Comparison of ENCODE assay signal across 10 cellular contexts in the genomic region with DNA sequence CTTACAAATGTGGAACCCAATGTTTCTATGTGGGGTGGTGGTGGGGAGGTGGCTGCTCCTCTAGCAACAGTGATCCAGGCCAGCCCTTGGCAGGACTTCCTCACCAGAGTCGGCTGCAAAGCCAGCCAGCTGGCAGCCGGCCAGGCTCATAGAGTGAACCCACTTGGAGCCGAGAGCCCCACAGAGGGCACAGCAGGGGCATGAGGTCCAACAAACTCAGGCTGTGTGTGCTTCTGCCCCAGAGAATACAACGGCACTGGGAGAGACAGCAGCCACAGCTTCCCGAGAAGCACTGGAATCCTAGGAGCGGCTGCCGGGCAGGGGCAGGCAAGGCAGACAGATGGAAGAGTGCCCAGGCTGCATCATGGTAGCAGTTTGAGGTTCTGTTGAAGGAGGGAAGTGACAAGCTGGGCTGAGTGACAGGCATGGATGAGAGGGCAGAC. TPM values are rescaled to one million over a fixed set of nuclear protein-coding genes. Genes with fewer than 3 reads are reported as not detected.
DNase-seq lines count a peak whose midpoint lies in the region; ATAC-seq and TF ChIP-seq lines count a peak whose summit lies in the region.
"Had no signal": no experiment of that assay in that cellular context is flagged by ENCODE, and none has a peak within 500 bp of the region (broad histone marks: within the 10 kb centered on the region; RNA-seq: fewer than 3 reads in every experiment).

No MANE protein-coding gene starts in this region.

- H3K36me3 ChIP-seq in neuronal stem cell (replicated peaks in 1 of 2; ENCODE audit: control insufficient read depth in 2 of 2, insufficient read depth in 2 of 2, low read length in 2 of 2) = no peaks in the 10 kb centered on the region
- no peaks in the 10 kb centered on the region for H3K36me3 ChIP-seq in smooth muscle cell (ENCODE audit: low read depth)
- no peaks in the 10 kb centered on the region for H3K36me3 ChIP-seq in PC-9 (ENCODE audit: low read depth)

- no peaks in the 10 kb centered on the region for H3K9me3 ChIP-seq in neuronal stem cell (replicated peaks in 1 of 2; ENCODE audit: control insufficient read depth in 2 of 2, insufficient read depth in 1 of 2, low read depth in 1 of 2, low read length in 2 of 2)
- H3K9me3 ChIP-seq in smooth muscle cell (replicated peaks; ENCODE audit: low read depth) = no peaks in the 10 kb centered on the region
- no peaks in the 10 kb centered on the region for H3K9me3 ChIP-seq in PC-9 (ENCODE audit: insufficient read depth, low read depth)

- H2BK15ac ChIP-seq in neuronal stem cell (ENCODE audit: low read length) = no peak overlapping the region

- H2BK12ac ChIP-seq in neuronal stem cell (ENCODE audit: low read length) = no peak overlapping the region

- peak overlapping the region; percentile 30 for H2AFZ ChIP-seq in neuronal stem cell (ENCODE audit: low read length)
- H2AFZ ChIP-seq in smooth muscle cell (ENCODE audit: low read depth) = no peak overlapping the region
- no peak overlapping the region for H2AFZ ChIP-seq in PC-9

- intact Hi-C loops in Calu3 (cut with micrococcal nuclease; ENCODE audit: unreplicated experiment) (loop anchor here (5.0 kb wide), 1 partner anchor 218 kb away; no protein-coding TSS in a partner anchor), PC-9 (cut with micrococcal nuclease; ENCODE audit: unreplicated experiment) (no loop called here)

- H3K27me3 ChIP-seq in neuronal stem cell (ENCODE audit: control insufficient read depth in 3 of 3, insufficient read depth in 3 of 3, low read depth in 1 of 3, low read length in 3 of 3) (no peaks in the 10 kb centered on the region), smooth muscle cell (ENCODE audit: low read depth) (no peaks in the 10 kb centered on the region), PC-9 (ENCODE audit: insufficient read depth, low read depth) (no peaks in the 10 kb centered on the region)

- no peak overlapping the region for H2BK120ac ChIP-seq in neuronal stem cell (ENCODE audit: low read depth, low read length)

- no peak for ATAC-seq in stimulated activated naive CD8-positive, alpha-beta T cell treated with anti-CD3 and anti-CD28 coated beads, Interleukin-15, amount 100 ng/mL, for 72 hours
- ATAC-seq in HG02973 (IDR thresholded peaks at IDR 0.05; ENCODE audit: unreplicated experiment) = no peak

- H2BK5ac ChIP-seq in neuronal stem cell (ENCODE audit: low read length) = no peak overlapping the region

- H3K14ac ChIP-seq in neuronal stem cell (ENCODE audit: low read length) = no peak overlapping the region

- H3K9ac ChIP-seq in neuronal stem cell (ENCODE audit: low read depth, low read length, poor library complexity) (no peak overlapping the region), smooth muscle cell (ENCODE audit: low read depth) (no peak overlapping the region)

- no peak for TF ChIP-seq CTCF in Calu3 (IDR thresholded peaks at IDR 0.05; ENCODE audit: unreplicated experiment)
- TF ChIP-seq CTCF in smooth muscle cell (IDR thresholded peaks at IDR 0.05; ENCODE audit: borderline replicate concordance, insufficient read depth, poor library complexity, severe bottlenecking) = no peak
- TF ChIP-seq CTCF in PC-9 (conservative IDR thresholded peaks at IDR 0.05) = no peak

- DNase-seq in Calu3 = peak; percentile 13
- peak; percentile 37 for DNase-seq in NCI-H1694 treated with DMSO at 0.1 percent for 48 hours (lab: John Stamatoyannopoulos, UW)
- peak in 45 of 61 donors; percentile 1 to 57 (median 12) for DNase-seq in caudate nucleus (lab: John Stamatoyannopoulos, UW)
- DNase-seq in neuronal stem cell (ENCODE audit: low spot score) = no peak
- DNase-seq in smooth muscle cell (lab: John Stamatoyannopoulos, UW; ENCODE audit: unreplicated experiment) = no peak
- no peak for DNase-seq in stimulated activated naive CD8-positive, alpha-beta T cell treated with anti-CD3 and anti-CD28 coated beads, Interleukin-15, amount 100 ng/mL, for 72 hours
- DNase-seq in PC-9 = no peak
- DNase-seq: DMS53 had no signal

- no peaks in the 10 kb centered on the region for H3K9me2 ChIP-seq in PC-9 (ENCODE audit: insufficient read depth)

- no peak overlapping the region for H3K4me2 ChIP-seq in neuronal stem cell (ENCODE audit: insufficient read depth, low read length, poor library complexity, severe bottlenecking)
- no peak overlapping the region for H3K4me2 ChIP-seq in smooth muscle cell
- H3K4me2 ChIP-seq in PC-9 = no peak overlapping the region

- WGBS in neuronal stem cell (ENCODE audit: extremely low coverage in 2 of 2, insufficient read length in 2 of 2, insufficient replicate concordance in 1 of 2), 2 donors = no CpG with 5 or more reads among the region's 7 CpGs
- WGBS in smooth muscle cell (ENCODE audit: low lambda C conversion rate) = 90% methylated on average over 7 of the region's 7 CpGs

- no peaks in the 10 kb centered on the region for H3K4me1 Mint-ChIP-seq in Calu3 (ENCODE audit: low read depth, unreplicated experiment)
- no peaks in the 10 kb centered on the region for H3K4me1 Mint-ChIP-seq in stimulated activated naive CD8-positive, alpha-beta T cell treated with anti-CD3 and anti-CD28 coated beads, Interleukin-15, amount 100 ng/mL, for 72 hours

- H3K27me3 Mint-ChIP-seq in Calu3 (ENCODE audit: unreplicated experiment) = peaks cover 38% of the 10 kb centered on the region
- H3K27me3 Mint-ChIP-seq in stimulated activated naive CD8-positive, alpha-beta T cell treated with anti-CD3 and anti-CD28 coated beads, Interleukin-15, amount 100 ng/mL, for 72 hours = no peaks in the 10 kb centered on the region

- H3K4me3 Mint-ChIP-seq in Calu3 (ENCODE audit: low read depth, unreplicated experiment) = no peak overlapping the region
- H3K4me3 Mint-ChIP-seq in stimulated activated naive CD8-positive, alpha-beta T cell treated with anti-CD3 and anti-CD28 coated beads, Interleukin-15, amount 100 ng/mL, for 72 hours = no peak overlapping the region

- no peak overlapping the region for H4K8ac ChIP-seq in neuronal stem cell (ENCODE audit: low read depth, low read length)

- H3K79me1 ChIP-seq in neuronal stem cell (ENCODE audit: low read depth, low read length) = no peaks in the 10 kb centered on the region

- H3K18ac ChIP-seq in neuronal stem cell (ENCODE audit: low read length) = no peak overlapping the region

- H3K27ac ChIP-seq in caudate nucleus (ENCODE audit: low read depth, low read length) (no peak overlapping the region), neuronal stem cell (replicated peaks; ENCODE audit: low read length) (no peak overlapping the region), smooth muscle cell (ENCODE audit: low read depth) (no peak overlapping the region), PC-9 (no peak overlapping the region)
- H3K27ac ChIP-seq: VCaP had no signal

- H3K4ac ChIP-seq in neuronal stem cell (ENCODE audit: low read length) = no peak overlapping the region

- H3K79me2 ChIP-seq in smooth muscle cell (ENCODE audit: low read depth) (no peaks in the 10 kb centered on the region), PC-9 (ENCODE audit: low read depth) (no peaks in the 10 kb centered on the region)

- H4K20me1 ChIP-seq in smooth muscle cell (ENCODE audit: low read depth) (no peaks in the 10 kb centered on the region), PC-9 (ENCODE audit: insufficient read depth) (no peaks in the 10 kb centered on the region)

- H3K27ac Mint-ChIP-seq in Calu3 (ENCODE audit: unreplicated experiment) = no peak overlapping the region
- H3K27ac Mint-ChIP-seq in stimulated activated naive CD8-positive, alpha-beta T cell treated with anti-CD3 and anti-CD28 coated beads, Interleukin-15, amount 100 ng/mL, for 72 hours = no peak overlapping the region

- H3K9me3 Mint-ChIP-seq in Calu3 (ENCODE audit: low read depth, unreplicated experiment) = no peaks in the 10 kb centered on the region
- no peaks in the 10 kb centered on the region for H3K9me3 Mint-ChIP-seq in stimulated activated naive CD8-positive, alpha-beta T cell treated with anti-CD3 and anti-CD28 coated beads, Interleukin-15, amount 100 ng/mL, for 72 hours

- no peak overlapping the region for H2AK5ac ChIP-seq in neuronal stem cell (ENCODE audit: low read depth, low read length)

- H3K23ac ChIP-seq in neuronal stem cell (ENCODE audit: low read depth, low read length, poor library complexity) = no peak overlapping the region

- H3K4me1 ChIP-seq in neuronal stem cell (ENCODE audit: control insufficient read depth in 2 of 2, insufficient read depth in 1 of 2, low read depth in 1 of 2, low read length in 2 of 2) (no peaks in the 10 kb centered on the region), smooth muscle cell (ENCODE audit: low read depth) (no peaks in the 10 kb centered on the region), PC-9 (replicated peaks; ENCODE audit: insufficient read depth) (no peaks in the 10 kb centered on the region)

- H3F3A ChIP-seq in smooth muscle cell (ENCODE audit: low read depth) (no peaks in the 10 kb centered on the region), PC-9 (ENCODE audit: insufficient read depth, low read depth) (no peaks in the 10 kb centered on the region)

- BruUV-seq in Calu3 (replicated peaks; lab: Mats Ljungman, UMichigan) (no TSS peak), PC-9 (replicated peaks; lab: Mats Ljungman, UMichigan) (no TSS peak)

- no peak overlapping the region for H3K4me3 ChIP-seq in neuronal stem cell (ENCODE audit: low read length in 2 of 2)
- H3K4me3 ChIP-seq in smooth muscle cell = no peak overlapping the region
- H3K4me3 ChIP-seq in PC-9 = no peak overlapping the region

- POLR2A ChIA-PET in PC-9 (lab: Charles Lee; ENCODE audit: unreplicated experiment) = no interaction called here

- CTCF ChIA-PET in Calu3 (lab: Charles Lee) = no interaction called here
- CTCF ChIA-PET in PC-9 (lab: Charles Lee) = no interaction called here

- no peaks in the 10 kb centered on the region for H3K36me3 Mint-ChIP-seq in Calu3 (ENCODE audit: insufficient read depth, unreplicated experiment)

- H4K91ac ChIP-seq in neuronal stem cell (ENCODE audit: low read depth, low read length, poor library complexity) = no peak overlapping the region

RNA-seq across cellular contexts. Expression of a gene that starts 23.5 kb away (rescaled TPM):
- total RNA-seq in Calu3 (2022) (not detected in 2 replicates), smooth muscle cell (not detected in 2 replicates), PC-9 (2021) (1.4 and 2.8 TPM in 2 replicates)
- not detected for polyA plus RNA-seq in neuronal stem cell (2013, experiment 1 of 2)
- polyA plus RNA-seq in neuronal stem cell (2013, experiment 2 of 2) = 0.04 TPM
- polyA plus RNA-seq in smooth muscle cell = 0.33 TPM in 1 of 2 replicates, not detected in the other

RNA-seq across cellular contexts. Expression of a gene that starts 42.0 kb away (rescaled TPM):
- total RNA-seq in Calu3 (2022) (7.7 and 8.5 TPM in 2 replicates), smooth muscle cell (58.1 and 75.1 TPM in 2 replicates), PC-9 (2021) (32.8 and 43.7 TPM in 2 replicates)
- 24.3 TPM for polyA plus RNA-seq in neuronal stem cell (2013, experiment 1 of 2)
- 25.3 TPM for polyA plus RNA-seq in neuronal stem cell (2013, experiment 2 of 2)
- polyA plus RNA-seq in smooth muscle cell = 50.6 and 58.4 TPM in 2 replicates

RNA-seq across cellular contexts. Expression of a gene that starts 56.5 kb away (rescaled TPM):
- 1,689 and 1,778 TPM in 2 replicates for total RNA-seq in Calu3 (2022)
- polyA plus RNA-seq in neuronal stem cell (2013, experiment 1 of 2) = 7,896 TPM
- 7,899 TPM for polyA plus RNA-seq in neuronal stem cell (2013, experiment 2 of 2)
- total RNA-seq in smooth muscle cell = 4,715 and 4,767 TPM in 2 replicates
- 764 and 823 TPM in 2 replicates for polyA plus RNA-seq in smooth muscle cell
- 3,176 and 3,660 TPM in 2 replicates for total RNA-seq in PC-9 (2021)

Comparison
In these comparisons a context has a peak if more than half of its experiments do, and no peak if none do; other contexts are left out.
1. DNase-seq: peak in Calu3 (single experiment), NCI-H1694 treated with DMSO at 0.1 percent for 48 hours (single experiment) and caudate nucleus (45 of 61); none in neuronal stem cell (single experiment), smooth muscle cell (single experiment), stimulated activated naive CD8-positive, alpha-beta T cell treated with anti-CD3 and anti-CD28 coated beads, Interleukin-15, amount 100 ng/mL, for 72 hours (0 of 2) and PC-9 (0 of 2).